ENCODE assay signal across 8 cellular contexts in genomic region chr3:133927543-133928066, GRCh38. TPM values are rescaled to one million over a fixed set of nuclear protein-coding genes. Genes with fewer than 3 reads are reported as not detected.
DNase-seq lines count a peak whose midpoint lies in the region; ATAC-seq and TF ChIP-seq lines count a peak whose summit lies in the region.

No MANE protein-coding gene starts in this region.

- POLR2A ChIA-PET in naive thymus-derived CD4-positive, alpha-beta T cell (lab: Charles Lee): no interaction called here

- no peaks in the 10 kb centered on the region for H3K4me1 ChIP-seq in esophagus (ENCODE audit: control insufficient read depth in 2 of 2, insufficient read depth in 2 of 2, low read length in 1 of 2)
- peaks cover 0 to 4% of the 10 kb centered on the region in 2 donors for H3K4me1 ChIP-seq in naive thymus-derived CD4-positive, alpha-beta T cell (ENCODE audit: control insufficient read depth in 2 of 2, insufficient read depth in 2 of 2, low read length in 2 of 2)

- H3K9me3 ChIP-seq in esophagus (ENCODE audit: control insufficient read depth in 2 of 2, insufficient read depth in 1 of 2, low read depth in 1 of 2, low read length in 1 of 2): no peaks in the 10 kb centered on the region
- H3K9me3 ChIP-seq in naive thymus-derived CD4-positive, alpha-beta T cell (ENCODE audit: control insufficient read depth in 2 of 3, low read length in 3 of 3): no peaks in the 10 kb centered on the region

- peaks cover 4 to 14% (median 5%) of the 10 kb centered on the region in 7 donors for H3K4me1 Mint-ChIP-seq in naive thymus-derived CD4-positive, alpha-beta T cell
- H3K4me1 Mint-ChIP-seq in stimulated activated effector memory CD8-positive, alpha-beta T cell treated with anti-CD3 and anti-CD28 coated beads, Interleukin-12 subunit alpha, Interleukin-12 subunit beta, amount 100 ng/mL, for 72 hours: peaks cover 7% of the 10 kb centered on the region

- 2 to 3% methylated on average over 33 to 50 of the region's 50 CpGs for WGBS in esophagus, 2 donors

- peak; percentile 71 for TF ChIP-seq CTCF in GM12864 (IDR thresholded peaks at IDR 0.05; ENCODE audit: low read depth, low read length, missing control alignments)

- no peak overlapping the region for H3K27ac ChIP-seq in esophagus (ENCODE audit: low read depth in 2 of 2, low read length in 1 of 2)
- H3K27ac ChIP-seq in naive thymus-derived CD4-positive, alpha-beta T cell (ENCODE audit: low read depth, low read length): peak overlapping the region; percentile 43

- intact Hi-C loops in naive thymus-derived CD4-positive, alpha-beta T cell (cut with micrococcal nuclease): loop anchor here (1.0 to 10.0 kb wide), 12 partner anchors 108 to 1201 kb away; partner anchors contain the start of genes ANAPC13 (in 2 of the 2), CEP63 (in 2 of the 2) and CDV3 (in 1 of the 2)

- H3K27me3 ChIP-seq in H7 (ENCODE audit: control insufficient read depth, insufficient read depth, low read length) (peaks cover 17% of the 10 kb centered on the region), esophagus (ENCODE audit: control insufficient read depth in 1 of 2, insufficient read depth in 2 of 2, low read length in 2 of 2) (no peaks in the 10 kb centered on the region)
- peaks cover 0 to 3% of the 10 kb centered on the region in 2 donors for H3K27me3 ChIP-seq in naive thymus-derived CD4-positive, alpha-beta T cell (ENCODE audit: control insufficient read depth in 2 of 2, insufficient read depth in 2 of 2, low read length in 2 of 2)

- H3K4me3 ChIP-seq in GM12864 (ENCODE audit: low read depth, low read length) (peak overlapping the region; percentile 51), H7 (ENCODE audit: insufficient read depth, low read depth, low read length) (peak overlapping the region; percentile 45), esophagus (ENCODE audit: low read depth in 1 of 2, low read length in 2 of 2) (peak overlapping the region; percentile 40 to 50)
- H3K4me3 ChIP-seq in naive thymus-derived CD4-positive, alpha-beta T cell (ENCODE audit: low read length): peak overlapping the region; percentile 51

- no peaks in the 10 kb centered on the region for H3K36me3 Mint-ChIP-seq in naive thymus-derived CD4-positive, alpha-beta T cell
- no peaks in the 10 kb centered on the region for H3K36me3 Mint-ChIP-seq in stimulated activated effector memory CD8-positive, alpha-beta T cell treated with anti-CD3 and anti-CD28 coated beads, Interleukin-12 subunit alpha, Interleukin-12 subunit beta, amount 100 ng/mL, for 72 hours

- CTCF ChIA-PET in naive thymus-derived CD4-positive, alpha-beta T cell (lab: Charles Lee): interaction anchor here (0.8 kb wide), 1 partner anchor 1201 kb away, joined by 4 read pairs; no protein-coding TSS in a partner anchor

- ATAC-seq in naive thymus-derived CD4-positive, alpha-beta T cell: peak; percentile 97
- peak; percentile 86 for ATAC-seq in stimulated activated effector memory CD8-positive, alpha-beta T cell treated with anti-CD3 and anti-CD28 coated beads, Interleukin-12 subunit alpha, Interleukin-12 subunit beta, amount 100 ng/mL, for 72 hours

- H3K4me3 Mint-ChIP-seq in naive thymus-derived CD4-positive, alpha-beta T cell: peak overlapping the region; percentile 58 to 85 (median 74)
- H3K4me3 Mint-ChIP-seq in stimulated activated effector memory CD8-positive, alpha-beta T cell treated with anti-CD3 and anti-CD28 coated beads, Interleukin-12 subunit alpha, Interleukin-12 subunit beta, amount 100 ng/mL, for 72 hours: peak overlapping the region; percentile 58

- DNase-seq in GM12864 (ENCODE audit: low read depth) (no peak), H7 (peak; percentile 96), NCI-H1694 treated with DMSO at 0.1 percent for 48 hours (lab: John Stamatoyannopoulos, UW) (peak; percentile 5), NCI-H2029 treated with DMSO at 0.1 percent for 48 hours (lab: John Stamatoyannopoulos, UW) (no peak)
- peak; percentile 86 for DNase-seq in activated CD8-positive, alpha-beta memory T cell treated with anti-CD3 and anti-CD28 coated beads, Interleukin-2, amount 50 U/mL, for 4 hours
- DNase-seq in naive thymus-derived CD4-positive, alpha-beta T cell: peak; percentile 64 to 88 (median 81)
- peak; percentile 85 to 87 for DNase-seq in stimulated activated effector memory CD8-positive, alpha-beta T cell treated with anti-CD3 and anti-CD28 coated beads, Interleukin-12 subunit alpha, Interleukin-12 subunit beta, amount 100 ng/mL, for 72 hours (ENCODE audit: low spot score in 2 of 2)

- H3K27ac Mint-ChIP-seq in naive thymus-derived CD4-positive, alpha-beta T cell: peak overlapping the region in 2 of 9 donors; percentile 56 to 69
- peak overlapping the region; percentile 80 for H3K27ac Mint-ChIP-seq in stimulated activated effector memory CD8-positive, alpha-beta T cell treated with anti-CD3 and anti-CD28 coated beads, Interleukin-12 subunit alpha, Interleukin-12 subunit beta, amount 100 ng/mL, for 72 hours

- H3K36me3 ChIP-seq in H7 (replicated peaks; ENCODE audit: control insufficient read depth, insufficient read depth, low read length) (no peaks in the 10 kb centered on the region), esophagus (ENCODE audit: control insufficient read depth in 2 of 2, insufficient read depth in 2 of 2, low read length in 1 of 2) (no peaks in the 10 kb centered on the region)
- no peaks in the 10 kb centered on the region for H3K36me3 ChIP-seq in naive thymus-derived CD4-positive, alpha-beta T cell (ENCODE audit: control insufficient read depth in 2 of 3, insufficient read depth in 3 of 3, low read length in 3 of 3)

- peaks cover 5 to 26% (median 10%) of the 10 kb centered on the region in 5 donors for H3K27me3 Mint-ChIP-seq in naive thymus-derived CD4-positive, alpha-beta T cell

- no peaks in the 10 kb centered on the region for H3K9me3 Mint-ChIP-seq in naive thymus-derived CD4-positive, alpha-beta T cell
- H3K9me3 Mint-ChIP-seq in stimulated activated effector memory CD8-positive, alpha-beta T cell treated with anti-CD3 and anti-CD28 coated beads, Interleukin-12 subunit alpha, Interleukin-12 subunit beta, amount 100 ng/mL, for 72 hours: no peaks in the 10 kb centered on the region

RNA-seq across cellular contexts. Expression of gene RAB6B, which starts 31.9 kb away (rescaled TPM):
- 1.2 and 2.4 TPM in 2 replicates for total RNA-seq in H7 (2014; rRNA removed; shearing (Covaris generic))
- polyA plus RNA-seq in esophagus: 1 to 10 TPM in 1 of 2 donors, under 1 TPM in 1; 0.57 to 1.3 TPM
- total RNA-seq in naive thymus-derived CD4-positive, alpha-beta T cell: 1 to 10 TPM in 1 of 5 experiments, under 1 TPM in 1, not detected in 3; 0.17 to 1.2 TPM
- under 1 TPM; 0.14 to 0.26 TPM for polyA plus RNA-seq in naive thymus-derived CD4-positive, alpha-beta T cell

Comparison
In these comparisons a context has a peak if more than half of its experiments do, and no peak if none do; other contexts are left out.
1. DNase-seq: peak in H7 (single experiment), NCI-H1694 treated with DMSO at 0.1 percent for 48 hours (single experiment), activated CD8-positive, alpha-beta memory T cell treated with anti-CD3 and anti-CD28 coated beads, Interleukin-2, amount 50 U/mL, for 4 hours (single experiment), naive thymus-derived CD4-positive, alpha-beta T cell (9 of 9) and stimulated activated effector memory CD8-positive, alpha-beta T cell treated with anti-CD3 and anti-CD28 coated beads, Interleukin-12 subunit alpha, Interleukin-12 subunit beta, amount 100 ng/mL, for 72 hours (2 of 2); none in GM12864 (single experiment) and NCI-H2029 treated with DMSO at 0.1 percent for 48 hours (single experiment).
2. Peak in every context shown above with its lines, with median percentiles within 50 percentile points of each other: H3K4me3 ChIP-seq.